ENCODE assay signal across 35 cellular contexts in genomic region chr1:154694995-154695394, GRCh38.
"Had no signal": no experiment of that assay in that cellular context is flagged by ENCODE, and none has a peak within 500 bp of the region (broad histone marks: within the 10 kb centered on the region; RNA-seq: fewer than 3 reads in every experiment).

No MANE protein-coding gene starts in this region.

- H3K27ac ChIP-seq: adrenal gland, body of pancreas, brain microvascular endothelial cell, breast epithelium, VCaP had no signal

- H3K4me1 Mint-ChIP-seq: activated B cell treated with CpG ODN at 0.5 μM for 24 hours had no signal

- H3K27ac Mint-ChIP-seq: activated B cell treated with CpG ODN at 0.5 μM for 24 hours; activated CD4-positive, alpha-beta memory T cell treated with anti-CD3 and anti-CD28 coated beads for 36 hours; activated CD4-positive, alpha-beta T cell treated with anti-CD3 and anti-CD28 coated beads, Interleukin-2, amount 10 ng/mL, durations not matched to agents 24 days and 14 days; activated CD8-positive, alpha-beta T cell treated with anti-CD3 and anti-CD28 coated beads for 36 hours; activated naive CD4-positive, alpha-beta T cell treated with anti-CD3 and anti-CD28 coated beads for 36 hours; activated naive CD4-positive, alpha-beta T cell treated with anti-CD3 and anti-CD28 coated beads, Interleukin-2, amount 50 U/mL, for 72 hours; activated naive CD8-positive, alpha-beta T cell treated with anti-CD3 and anti-CD28 coated beads for 36 hours; activated T-cell treated with anti-CD3 and anti-CD28 coated beads, Interleukin-2, amount 50 U/mL, for 72 hours; activated T-helper 1 cell treated with anti-CD3 and anti-CD28 coated beads, Interleukin-12 subunit alpha, Interleukin-12 subunit beta, Interleukin-2, Interleukin-4 antibody, amounts not matched to agents 30 ng/mL and 10 ng/mL and 1 ng/mL, durations not matched to agents 14 hours and 24 hours and 36 hours; activated T-helper 17 cell treated with anti-CD3 and anti-CD28 coated beads, Interleukin-2, amount 50 U/mL, for 72 hours; T-helper 1 cell treated with Interleukin-12 subunit alpha and Interleukin-12 subunit beta and Interleukin-4 antibody, amounts not matched to agents 30 μg/mL and 1 μg/mL, for 36 hours; T-helper 2 cell treated with Interferon-gamma antibody and Interleukin-4, amounts not matched to agents 5 μg/mL and 100 μg/mL, for 36 hours had no signal

- H3K9me3 ChIP-seq: adrenal gland, body of pancreas, breast epithelium had no signal

- H3K27me3 ChIP-seq: adrenal gland, body of pancreas, breast epithelium had no signal

- H3K4me3 ChIP-seq: adrenal gland, body of pancreas, breast epithelium had no signal

- H3K36me3 ChIP-seq: adrenal gland, brain microvascular endothelial cell, breast epithelium had no signal

- H3K36me3 Mint-ChIP-seq: activated CD4-positive, alpha-beta memory T cell treated with anti-CD3 and anti-CD28 coated beads for 36 hours; activated naive CD4-positive, alpha-beta T cell treated with anti-CD3 and anti-CD28 coated beads, Interleukin-2, amount 50 U/mL, for 72 hours; activated naive CD8-positive, alpha-beta T cell treated with anti-CD3 and anti-CD28 coated beads for 36 hours had no signal

- ATAC-seq: activated CD8-positive, alpha-beta T cell treated with anti-CD3 and anti-CD28 coated beads for 36 hours; activated naive CD4-positive, alpha-beta T cell treated with anti-CD3 and anti-CD28 coated beads, Interleukin-2, amount 50 U/mL, for 72 hours; activated T-cell treated with anti-CD3 and anti-CD28 coated beads, Interleukin-2, amount 50 U/mL, for 4 hours; activated T-cell treated with anti-CD3 and anti-CD28 coated beads, Interleukin-2, amount 50 U/mL, for 72 hours; activated T-helper 17 cell treated with anti-CD3 and anti-CD28 coated beads, Interleukin-2, amount 50 U/mL, for 72 hours; body of pancreas had no signal

- H3K4me3 Mint-ChIP-seq: activated B cell treated with CpG ODN at 0.5 μM for 24 hours; activated CD4-positive, alpha-beta memory T cell treated with anti-CD3 and anti-CD28 coated beads for 36 hours; activated CD4-positive, alpha-beta T cell treated with anti-CD3 and anti-CD28 coated beads, Interleukin-2, amount 10 ng/mL, durations not matched to agents 24 days and 14 days; activated CD8-positive, alpha-beta T cell treated with anti-CD3 and anti-CD28 coated beads for 36 hours; activated naive CD4-positive, alpha-beta T cell treated with anti-CD3 and anti-CD28 coated beads for 36 hours; activated naive CD8-positive, alpha-beta T cell treated with anti-CD3 and anti-CD28 coated beads for 36 hours; activated T-cell treated with anti-CD3 and anti-CD28 coated beads, Interleukin-2, amount 50 U/mL, for 4 hours; activated T-cell treated with anti-CD3 and anti-CD28 coated beads, Interleukin-2, amount 50 U/mL, for 72 hours; activated T-helper 1 cell treated with anti-CD3 and anti-CD28 coated beads, Interleukin-12 subunit alpha, Interleukin-12 subunit beta, Interleukin-2, Interleukin-4 antibody, amounts not matched to agents 30 ng/mL and 10 ng/mL and 1 ng/mL, durations not matched to agents 14 hours and 24 hours and 36 hours; activated T-helper 17 cell treated with anti-CD3 and anti-CD28 coated beads, Interleukin-2, amount 50 U/mL, for 72 hours; T-helper 1 cell treated with Interleukin-12 subunit alpha and Interleukin-12 subunit beta and Interleukin-4 antibody, amounts not matched to agents 30 μg/mL and 1 μg/mL, for 36 hours; T-helper 2 cell treated with Interferon-gamma antibody and Interleukin-4, amounts not matched to agents 5 μg/mL and 100 μg/mL, for 36 hours had no signal

- H3K4me1 ChIP-seq: breast epithelium had no signal

- DNase-seq: activated B cell treated with CpG ODN at 0.5 μM for 24 hours; activated CD4-positive, alpha-beta memory T cell treated with anti-CD3 and anti-CD28 coated beads for 36 hours; activated CD4-positive, alpha-beta T cell treated with anti-CD3 and anti-CD28 coated beads for 4 hours; activated CD4-positive, alpha-beta T cell treated with anti-CD3 and anti-CD28 coated beads, Interleukin-2, amount 10 ng/mL, durations not matched to agents 24 days and 14 days; activated CD4-positive, alpha-beta T cell treated with anti-CD3 and anti-CD28 coated beads, Interleukin-2, amount 50 U/mL, for 1 hour; activated CD4-positive, alpha-beta T cell treated with anti-CD3 and anti-CD28 coated beads, Interleukin-2, amount 50 U/mL, for 4 hours; activated CD4-positive, CD25-positive, alpha-beta regulatory T cell treated with anti-CD3 and anti-CD28 coated beads, Interleukin-2, amount 50 U/mL, for 72 hours; activated CD8-positive, alpha-beta memory T cell treated with anti-CD3 and anti-CD28 coated beads, Interleukin-2, amount 50 U/mL, for 4 hours; activated CD8-positive, alpha-beta T cell treated with anti-CD3 and anti-CD28 coated beads for 36 hours; activated effector memory CD4-positive, alpha-beta T cell treated with anti-CD3 and anti-CD28 coated beads, Interleukin-2, amount 50 U/mL, for 16 hours; activated gamma-delta T cell treated with Interleukin-2 at 50 U/mL for 16 hours; activated naive CD4-positive, alpha-beta T cell; activated naive CD4-positive, alpha-beta T cell treated with anti-CD3 and anti-CD28 coated beads for 36 hours; activated naive CD4-positive, alpha-beta T cell treated with anti-CD3 and anti-CD28 coated beads, Interleukin-2, amount 50 U/mL, for 16 hours; activated naive CD8-positive, alpha-beta T cell treated with anti-CD3 and anti-CD28 coated beads for 36 hours; activated T-cell treated with anti-CD3 and anti-CD28 coated beads for 4 hours; activated T-cell treated with anti-CD3 and anti-CD28 coated beads, Interleukin-2, amount 50 U/mL, for 1 hour; activated T-cell treated with anti-CD3 and anti-CD28 coated beads, Interleukin-2, amount 50 U/mL, for 4 hours; activated T-cell treated with anti-CD3 and anti-CD28 coated beads, Interleukin-2, amount 50 U/mL, for 72 hours; adrenal gland; amniotic stem cell; aorta; body of pancreas; brain microvascular endothelial cell; central memory CD4-positive, alpha-beta T cell; T-helper 1 cell; T-helper 2 cell; T-helper 9 cell had no signal

- H3K9me3 Mint-ChIP-seq: activated B cell treated with CpG ODN at 0.5 μM for 24 hours; activated CD4-positive, alpha-beta memory T cell treated with anti-CD3 and anti-CD28 coated beads for 36 hours; activated CD4-positive, alpha-beta T cell treated with anti-CD3 and anti-CD28 coated beads, Interleukin-2, amount 10 ng/mL, durations not matched to agents 24 days and 14 days; activated CD8-positive, alpha-beta T cell treated with anti-CD3 and anti-CD28 coated beads for 36 hours; activated naive CD4-positive, alpha-beta T cell treated with anti-CD3 and anti-CD28 coated beads for 36 hours; activated naive CD4-positive, alpha-beta T cell treated with anti-CD3 and anti-CD28 coated beads, Interleukin-2, amount 50 U/mL, for 72 hours; activated naive CD8-positive, alpha-beta T cell treated with anti-CD3 and anti-CD28 coated beads for 36 hours; activated T-cell treated with anti-CD3 and anti-CD28 coated beads, Interleukin-2, amount 50 U/mL, for 4 hours; activated T-cell treated with anti-CD3 and anti-CD28 coated beads, Interleukin-2, amount 50 U/mL, for 72 hours; activated T-helper 1 cell treated with anti-CD3 and anti-CD28 coated beads, Interleukin-12 subunit alpha, Interleukin-12 subunit beta, Interleukin-2, Interleukin-4 antibody, amounts not matched to agents 30 ng/mL and 10 ng/mL and 1 ng/mL, durations not matched to agents 14 hours and 24 hours and 36 hours; activated T-helper 17 cell treated with anti-CD3 and anti-CD28 coated beads, Interleukin-2, amount 50 U/mL, for 72 hours; T-helper 1 cell treated with Interleukin-12 subunit alpha and Interleukin-12 subunit beta and Interleukin-4 antibody, amounts not matched to agents 30 μg/mL and 1 μg/mL, for 36 hours; T-helper 2 cell treated with Interferon-gamma antibody and Interleukin-4, amounts not matched to agents 5 μg/mL and 100 μg/mL, for 36 hours had no signal
